In the genomic region with DNA sequence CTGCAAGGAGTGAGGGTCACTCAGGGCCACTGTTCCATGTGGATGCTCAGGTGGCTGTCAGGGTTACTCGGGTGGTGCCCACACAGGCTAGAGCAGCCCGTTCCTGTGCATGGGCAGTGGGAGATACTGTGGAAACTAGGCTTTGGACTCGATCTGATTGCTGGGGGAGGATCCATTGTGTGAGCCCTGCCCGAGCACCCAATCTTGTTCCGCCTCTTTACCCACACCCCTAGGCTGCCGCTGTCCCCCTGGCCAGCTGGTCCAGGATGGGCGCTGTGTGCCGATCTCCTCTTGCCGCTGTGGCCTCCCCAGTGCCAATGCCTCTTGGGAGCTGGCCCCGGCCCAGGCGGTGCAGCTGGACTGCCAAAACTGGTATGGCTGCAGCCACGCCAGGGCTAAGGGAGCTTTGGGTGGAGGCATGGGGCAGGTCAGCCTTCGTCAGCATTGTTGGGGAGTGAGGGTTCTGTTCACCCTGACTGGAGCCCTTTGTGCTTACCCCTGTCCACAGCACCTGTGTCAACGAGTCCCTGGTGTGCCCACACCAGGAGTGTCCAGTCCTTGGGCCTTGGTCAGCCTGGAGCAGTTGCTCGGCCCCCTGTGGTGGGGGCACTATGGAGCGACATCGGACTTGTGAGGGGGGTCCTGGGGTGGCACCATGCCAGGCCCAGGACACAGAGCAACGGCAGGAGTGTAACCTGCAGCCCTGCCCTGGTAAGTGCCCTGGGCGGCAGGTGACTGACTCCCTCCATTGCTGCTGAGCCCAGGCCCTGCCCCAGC, we compare ENCODE assay signal across 1 cellular context.
TF ChIP-seq lines count a peak whose summit lies in the region.

No MANE protein-coding gene starts in this region.

TF ChIP-seq in K562, 482 proteins besides CTCF, POLR2A, EP300 and RAD21:
- TF ChIP-seq, protein P1, sequence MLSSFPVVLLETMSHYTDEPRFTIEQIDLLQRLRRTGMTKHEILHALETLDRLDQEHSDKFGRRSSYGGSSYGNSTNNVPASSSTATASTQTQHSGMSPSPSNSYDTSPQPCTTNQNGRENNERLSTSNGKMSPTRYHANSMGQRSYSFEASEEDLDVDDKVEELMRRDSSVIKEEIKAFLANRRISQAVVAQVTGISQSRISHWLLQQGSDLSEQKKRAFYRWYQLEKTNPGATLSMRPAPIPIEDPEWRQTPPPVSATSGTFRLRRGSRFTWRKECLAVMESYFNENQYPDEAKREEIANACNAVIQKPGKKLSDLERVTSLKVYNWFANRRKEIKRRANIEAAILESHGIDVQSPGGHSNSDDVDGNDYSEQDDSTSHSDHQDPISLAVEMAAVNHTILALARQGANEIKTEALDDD (IDR thresholded peaks at IDR 0.05), result no peak
- TF ChIP-seq HCFC1 (IDR thresholded peaks at IDR 0.05; ENCODE audit: low read depth, low read length), result no peak
- TF ChIP-seq NFIC (IDR thresholded peaks at IDR 0.05), result peak; percentile 24; the same call in 1 of the 2 replicates
- TF ChIP-seq ATF1 (CRISPR knock-in tag; IDR thresholded peaks at IDR 0.05), result no peak
- no peak for TF ChIP-seq ATF1 (tag; IDR thresholded peaks at IDR 0.05)
- no peak for TF ChIP-seq ZNF274 (IDR thresholded peaks at IDR 0.05; ENCODE audit: borderline replicate concordance, low read depth, low read length)
- TF ChIP-seq IRF2 (CRISPR knock-in tag; IDR thresholded peaks at IDR 0.05), result no peak
- TF ChIP-seq DPF2 (IDR thresholded peaks at IDR 0.05), result no peak
- TF ChIP-seq RBBP5 (IDR thresholded peaks at IDR 0.05; ENCODE audit: borderline replicate concordance, insufficient read depth, low read length, poor library complexity, severe bottlenecking), result peak; percentile 51
- no peak for TF ChIP-seq XRCC5 (IDR thresholded peaks at IDR 0.05; ENCODE audit: low read depth, low read length)
- TF ChIP-seq GABPB1 (CRISPR knock-in tag; IDR thresholded peaks at IDR 0.05), result no peak; the same call in 1 of the 2 replicates
- TF ChIP-seq, protein P2, sequence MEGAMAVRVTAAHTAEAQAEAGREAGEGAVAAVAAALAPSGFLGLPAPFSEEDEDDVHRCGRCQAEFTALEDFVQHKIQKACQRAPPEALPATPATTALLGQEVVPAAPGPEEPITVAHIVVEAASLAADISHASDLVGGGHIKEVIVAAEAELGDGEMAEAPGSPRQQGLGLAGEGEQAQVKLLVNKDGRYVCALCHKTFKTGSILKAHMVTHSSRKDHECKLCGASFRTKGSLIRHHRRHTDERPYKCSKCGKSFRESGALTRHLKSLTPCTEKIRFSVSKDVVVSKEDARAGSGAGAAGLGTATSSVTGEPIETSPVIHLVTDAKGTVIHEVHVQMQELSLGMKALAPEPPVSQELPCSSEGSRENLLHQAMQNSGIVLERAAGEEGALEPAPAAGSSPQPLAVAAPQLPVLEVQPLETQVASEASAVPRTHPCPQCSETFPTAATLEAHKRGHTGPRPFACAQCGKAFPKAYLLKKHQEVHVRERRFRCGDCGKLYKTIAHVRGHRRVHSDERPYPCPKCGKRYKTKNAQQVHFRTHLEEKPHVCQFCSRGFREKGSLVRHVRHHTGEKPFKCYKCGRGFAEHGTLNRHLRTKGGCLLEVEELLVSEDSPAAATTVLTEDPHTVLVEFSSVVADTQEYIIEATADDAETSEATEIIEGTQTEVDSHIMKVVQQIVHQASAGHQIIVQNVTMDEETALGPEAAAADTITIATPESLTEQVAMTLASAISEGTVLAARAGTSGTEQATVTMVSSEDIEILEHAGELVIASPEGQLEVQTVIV (CRISPR knock-in tag; IDR thresholded peaks at IDR 0.05; ENCODE audit: borderline replicate concordance), result no peak
- 0 out of 2 replicates have a peak, but pooled peaks have one; percentile 61 for TF ChIP-seq NR2C2 (CRISPR knock-in tag; IDR thresholded peaks at IDR 0.05)
- no peak for TF ChIP-seq NR2C2 (tag; IDR thresholded peaks at IDR 0.05)
- TF ChIP-seq ZNF507 (tag; conservative IDR thresholded peaks at IDR 0.05), result no peak
- 0 out of 2 replicates have a peak, but pooled peaks have one; percentile 11 for TF ChIP-seq ZNF263 (CRISPR knock-in tag; IDR thresholded peaks at IDR 0.05; ENCODE audit: borderline replicate concordance)
- no peak for TF ChIP-seq KAT2B (IDR thresholded peaks at IDR 0.05; ENCODE audit: low read depth, low read length)
